In the genomic region with DNA sequence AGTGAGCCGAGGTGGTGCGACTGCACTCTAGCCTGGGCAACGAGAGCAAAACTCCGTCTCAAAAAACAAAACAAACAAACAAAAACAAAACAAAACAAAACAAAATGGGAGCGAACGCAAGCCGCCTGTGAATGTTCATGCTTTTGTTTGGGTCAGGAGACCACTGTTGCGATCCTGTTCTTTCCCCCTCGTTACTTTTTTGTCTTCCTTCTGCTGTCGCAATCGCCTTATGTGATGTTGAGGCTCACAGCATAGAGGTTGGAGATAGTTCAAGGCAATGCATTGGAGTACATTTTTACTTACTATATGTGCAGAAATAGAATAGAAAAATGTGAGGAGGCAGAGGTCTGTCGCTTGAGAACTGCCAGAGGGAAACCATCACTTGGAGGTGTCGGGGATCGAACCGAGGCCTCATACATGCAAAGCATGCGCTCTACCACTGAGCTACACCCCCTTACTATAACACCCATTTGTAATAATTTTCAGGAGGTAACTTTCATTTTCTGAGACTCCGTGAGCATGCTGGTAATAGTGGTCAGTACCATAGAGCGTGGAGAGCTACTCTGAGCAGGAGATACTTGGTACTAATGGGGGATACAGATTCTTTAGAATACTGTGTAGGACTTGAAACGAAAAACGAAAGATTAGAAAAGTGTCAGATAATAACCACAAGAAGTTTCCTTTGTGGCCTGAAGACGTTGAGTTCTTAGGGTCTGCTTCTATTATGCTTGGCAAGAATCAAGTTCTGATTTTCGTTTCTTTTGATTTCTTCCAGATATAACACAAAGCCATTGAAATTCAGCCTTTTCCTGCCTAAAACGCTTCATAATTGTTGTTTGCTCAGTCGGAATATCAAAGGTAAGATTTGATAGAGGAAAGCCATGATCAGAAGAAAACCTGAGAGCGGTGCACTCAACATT, we compare ENCODE assay signal across 9 cellular contexts.
DNase-seq lines count a peak whose midpoint lies in the region; ATAC-seq, FAIRE-seq and TF ChIP-seq lines count a peak whose summit lies in the region.
"Had no signal": no experiment of that assay in that cellular context is flagged by ENCODE, and none has a peak within 500 bp of the region (broad histone marks: within the 10 kb centered on the region; RNA-seq: fewer than 3 reads in every experiment).

No MANE protein-coding gene starts in this region.

- no peaks in the 10 kb centered on the region for H3K9me3 ChIP-seq in K562 (replicated peaks; ENCODE audit: control insufficient read depth, insufficient read depth, low read depth, low read length)
- H3K9me3 ChIP-seq in uterus = no peaks in the 10 kb centered on the region
- H3K9me3 ChIP-seq: BLaER1 treated with 17β-estradiol and CSF1 and Interleukin-3, amounts not matched to agents 10 nM and 100 nM had no signal

- peak overlapping the region; percentile 85 for H3K4me2 ChIP-seq in K562 (ENCODE audit: insufficient read depth, low read length)
- H3K4me2 ChIP-seq: BLaER1 treated with 17β-estradiol and CSF1 and Interleukin-3, amounts not matched to agents 10 nM and 100 nM had no signal

- peak; percentile 71 for FAIRE-seq in K562 (lab: Jason Lieb, UNC)

- no peaks in the 10 kb centered on the region for H3K36me3 ChIP-seq in K562 (ENCODE audit: control insufficient read depth, insufficient read depth, low read length)
- H3K36me3 ChIP-seq in uterus = no peaks in the 10 kb centered on the region
- H3K36me3 ChIP-seq: BLaER1 treated with 17β-estradiol and CSF1 and Interleukin-3, amounts not matched to agents 10 nM and 100 nM had no signal

- H3K4me1 Mint-ChIP-seq in activated T-cell treated with anti-CD3 and anti-CD28 coated beads, Interleukin-2, amount 50 U/mL, for 24 hours (ENCODE audit: low read depth) = peaks cover 8% of the 10 kb centered on the region

- no peak for TF ChIP-seq RAD21 in K562 (CRISPR knock-in tag; conservative IDR thresholded peaks at IDR 0.05 in 1 of 2, IDR thresholded peaks at IDR 0.05 in 1 of 2)

- ATAC-seq in K562 (peak; percentile 91), GM18502 (IDR thresholded peaks at IDR 0.05; ENCODE audit: poor library complexity, unreplicated experiment) (no peak)

- no peak for TF ChIP-seq CTCF in K562 (IDR thresholded peaks at IDR 0.05 in 2 of 3, conservative IDR thresholded peaks at IDR 0.05 in 1 of 3; ENCODE audit: insufficient read depth in 2 of 3, low read depth in 1 of 3, low read length in 3 of 3)
- TF ChIP-seq CTCF in uterus (IDR thresholded peaks at IDR 0.05) = no peak

- peak overlapping the region; percentile 39 to 93; a peak in 3 of 4 replicates for H3K9ac ChIP-seq in K562 (ENCODE audit: insufficient read depth in 1 of 2, low read depth in 2 of 2, low read length in 2 of 2)
- H3K9ac ChIP-seq: BLaER1 treated with 17β-estradiol and CSF1 and Interleukin-3, amounts not matched to agents 10 nM and 100 nM had no signal

- POLR2A ChIA-PET in K562 (lab: Yijun Ruan, JAX) = interaction anchor here (0.7 to 1.6 kb wide), 8 partner anchors 15 to 222 kb away, joined by 3 to 6 read pairs (median 4); no protein-coding TSS in a partner anchor

- H3K4me3 ChIP-seq in K562 = peak overlapping the region; percentile 49
- no peak overlapping the region for H3K4me3 ChIP-seq in uterus
- H3K4me3 ChIP-seq: BLaER1 treated with 17β-estradiol and CSF1 and Interleukin-3, amounts not matched to agents 10 nM and 100 nM had no signal

- H3K9me1 ChIP-seq in K562 (ENCODE audit: control insufficient read depth, insufficient read depth, low read length) = no peaks in the 10 kb centered on the region

- no peak for DNase-seq in activated T-cell treated with anti-CD3 and anti-CD28 coated beads, Interleukin-2, amount 50 U/mL, for 24 hours
- DNase-seq in activated T-cell treated with anti-CD3 and anti-CD28 coated beads for 4 hours (no peak), NAMALWA (ENCODE audit: low spot score) (peak; percentile 78), K562 (ENCODE audit: extremely low read depth in 1 of 4, low spot score in 3 of 4) (peak; percentile 68 to 91 (median 72)), uterus (no peak), GM19240 (ENCODE audit: insufficient read length, low spot score) (no peak)
- peak; percentile 15 for DNase-seq in stimulated activated CD8-positive, alpha-beta memory T cell treated with anti-CD3 and anti-CD28 coated beads, Interleukin-7, amount 100 ng/mL, for 24 hours (ENCODE audit: low read depth)

- H3K9me3 Mint-ChIP-seq in activated T-cell treated with anti-CD3 and anti-CD28 coated beads, Interleukin-2, amount 50 U/mL, for 24 hours = peaks cover 1% of the 10 kb centered on the region

- no peak for TF ChIP-seq POLR2A in K562 (conservative IDR thresholded peaks at IDR 0.05)
- no peak for TF ChIP-seq POLR2A in uterus (IDR thresholded peaks at IDR 0.05)

- peaks cover 4 to 10% of the 10 kb centered on the region in 2 experiments; a peak in 3 of 5 replicates for H3K4me1 ChIP-seq in K562 (replicated peaks in 1 of 2; ENCODE audit: control insufficient read depth in 2 of 2, insufficient read depth in 2 of 2, low read length in 2 of 2)
- no peaks in the 10 kb centered on the region for H3K4me1 ChIP-seq in uterus
- H3K4me1 ChIP-seq: BLaER1 treated with 17β-estradiol and CSF1 and Interleukin-3, amounts not matched to agents 10 nM and 100 nM had no signal

- CTCF ChIA-PET in K562 (lab: Yijun Ruan, JAX; ENCODE audit: low intra/inter-chr PET ratio) = no interaction called here

- no TSS peak for BruUV-seq in K562 (replicated peaks; lab: Mats Ljungman, UMichigan)

- H3K27me3 ChIP-seq in K562 (ENCODE audit: control insufficient read depth in 2 of 2, insufficient read depth in 2 of 2, low read length in 2 of 2) (no peaks in the 10 kb centered on the region), uterus (peaks cover 0 to 19% of the 10 kb centered on the region in 2 donors)
- H3K27me3 ChIP-seq: BLaER1 treated with 17β-estradiol and CSF1 and Interleukin-3, amounts not matched to agents 10 nM and 100 nM had no signal

- peaks cover 79% of the 10 kb centered on the region for H3K27me3 Mint-ChIP-seq in activated T-cell treated with anti-CD3 and anti-CD28 coated beads, Interleukin-2, amount 50 U/mL, for 24 hours

- H4K20me1 ChIP-seq in K562 (replicated peaks; ENCODE audit: control insufficient read depth, insufficient read depth, low read length) = no peaks in the 10 kb centered on the region
- H4K20me1 ChIP-seq: BLaER1 treated with 17β-estradiol and CSF1 and Interleukin-3, amounts not matched to agents 10 nM and 100 nM had no signal

- WGBS in K562 (ENCODE audit: insufficient coverage, low coverage, missing lambda C conversion rate) = 24% methylated on average over 25 of the region's 25 CpGs

- TF ChIP-seq EP300 in K562 (IDR thresholded peaks at IDR 0.05; ENCODE audit: low read length) = peak; percentile 54; the same call in 1 of the 2 replicates

- H3K27ac ChIP-seq in K562 (ENCODE audit: extremely low read depth, low read depth, low read length) = no peak overlapping the region
- no peak overlapping the region for H3K27ac ChIP-seq in uterus
- H3K27ac ChIP-seq: BLaER1 treated with 17β-estradiol and CSF1 and Interleukin-3, amounts not matched to agents 10 nM and 100 nM had no signal

- peak overlapping the region; percentile 78 for H3K27ac Mint-ChIP-seq in activated T-cell treated with anti-CD3 and anti-CD28 coated beads, Interleukin-2, amount 50 U/mL, for 24 hours

- intact Hi-C loops in K562 (cut with micrococcal nuclease) = no loop called here
- intact Hi-C loops in uterus (cut with DNase I; ENCODE audit: low total_unique reads) = no loop called here

- peak overlapping the region; percentile 5 for H3K4me3 Mint-ChIP-seq in activated T-cell treated with anti-CD3 and anti-CD28 coated beads, Interleukin-2, amount 50 U/mL, for 24 hours

- in situ Hi-C loops in K562 (cut with MboI) = no loop called here

- no peaks in the 10 kb centered on the region for H3K79me2 ChIP-seq in K562 (ENCODE audit: control insufficient read depth, insufficient read depth, low read length)

- peak overlapping the region; percentile 89 for H2AFZ ChIP-seq in K562 (ENCODE audit: low read depth, low read length)

- H3K36me3 Mint-ChIP-seq in activated T-cell treated with anti-CD3 and anti-CD28 coated beads, Interleukin-2, amount 50 U/mL, for 24 hours (ENCODE audit: low read depth) = no peaks in the 10 kb centered on the region

TF ChIP-seq in K562, 482 proteins besides CTCF, POLR2A, EP300 and RAD21 (continues in another document):
- no peak for TF ChIP-seq KAT8 (IDR thresholded peaks at IDR 0.05; ENCODE audit: low read depth)

Comparison
In these comparisons a context has a peak if more than half of its experiments do, and no peak if none do; other contexts are left out.
1. DNase-seq: peak in NAMALWA (single experiment), K562 (4 of 4) and stimulated activated CD8-positive, alpha-beta memory T cell treated with anti-CD3 and anti-CD28 coated beads, Interleukin-7, amount 100 ng/mL, for 24 hours (single experiment); none in activated T-cell treated with anti-CD3 and anti-CD28 coated beads, Interleukin-2, amount 50 U/mL, for 24 hours (single experiment), activated T-cell treated with anti-CD3 and anti-CD28 coated beads for 4 hours (single experiment), uterus (0 of 2) and GM19240 (single experiment).